In genomic region chr10:27784272-27784671, GRCh38 we compare ENCODE assay signal across 30 cellular contexts. TPM values are rescaled to one million over a fixed set of nuclear protein-coding genes. Genes with fewer than 3 reads are reported as not detected.
"Had no signal": no experiment of that assay in that cellular context is flagged by ENCODE, and none has a peak within 500 bp of the region (broad histone marks: within the 10 kb centered on the region; RNA-seq: fewer than 3 reads in every experiment).

No MANE protein-coding gene starts in this region.

- H3K36me3 ChIP-seq: ascending aorta, cardiac muscle cell, WERI-Rb-1 had no signal

- H3K27me3 ChIP-seq: ascending aorta, cardiac muscle cell had no signal

- H3K9me3 ChIP-seq: ascending aorta had no signal

- H3K4me1 Mint-ChIP-seq: activated CD4-positive, alpha-beta memory T cell treated with anti-CD3 and anti-CD28 coated beads, Interleukin-2, amount 10 ng/mL, durations not matched to agents 7 days and 5 days; activated CD4-positive, alpha-beta T cell treated with anti-CD3 and anti-CD28 coated beads for 36 hours; activated CD4-positive, alpha-beta T cell treated with anti-CD3 and anti-CD28 coated beads, Interleukin-2, amount 10 ng/mL, durations not matched to agents 7 days and 5 days; activated CD8-positive, alpha-beta memory T cell treated with anti-CD3 and anti-CD28 coated beads, Interleukin-2, amount 10 ng/mL, durations not matched to agents 7 days and 5 days; activated naive CD4-positive, alpha-beta T cell treated with anti-CD3 and anti-CD28 coated beads, Interleukin-2, amount 10 ng/mL, durations not matched to agents 7 days and 5 days; activated naive CD4-positive, alpha-beta T cell treated with anti-CD3 and anti-CD28 coated beads, Interleukin-2, amount 50 U/mL, for 24 hours; activated naive CD8-positive, alpha-beta T cell treated with anti-CD3 and anti-CD28 coated beads, Interleukin-2, amount 10 ng/mL, durations not matched to agents 7 days and 5 days; activated naive CD8-positive, alpha-beta T cell treated with anti-CD3 and anti-CD28 coated beads, Interleukin-2, amount 50 U/mL, for 24 hours; brain; T-cell; T-helper 17 cell had no signal

- H3K27ac Mint-ChIP-seq: activated CD4-positive, alpha-beta memory T cell treated with anti-CD3 and anti-CD28 coated beads, Interleukin-2, amount 10 ng/mL, durations not matched to agents 7 days and 5 days; activated CD4-positive, alpha-beta T cell treated with anti-CD3 and anti-CD28 coated beads for 36 hours; activated CD4-positive, alpha-beta T cell treated with anti-CD3 and anti-CD28 coated beads, Interleukin-2, amount 10 ng/mL, durations not matched to agents 7 days and 5 days; activated CD8-positive, alpha-beta memory T cell treated with anti-CD3 and anti-CD28 coated beads, Interleukin-2, amount 10 ng/mL, durations not matched to agents 7 days and 5 days; activated CD8-positive, alpha-beta T cell treated with anti-CD3 and anti-CD28 coated beads, Interleukin-2, amount 10 ng/mL, durations not matched to agents 7 days and 5 days; activated naive CD4-positive, alpha-beta T cell treated with anti-CD3 and anti-CD28 coated beads, Interleukin-2, amount 10 ng/mL, durations not matched to agents 7 days and 5 days; activated naive CD4-positive, alpha-beta T cell treated with anti-CD3 and anti-CD28 coated beads, Interleukin-2, amount 50 U/mL, for 24 hours; activated naive CD8-positive, alpha-beta T cell treated with anti-CD3 and anti-CD28 coated beads, Interleukin-2, amount 10 ng/mL, durations not matched to agents 7 days and 5 days; activated naive CD8-positive, alpha-beta T cell treated with anti-CD3 and anti-CD28 coated beads, Interleukin-2, amount 50 U/mL, for 24 hours; activated T-cell treated with anti-CD3 and anti-CD28 coated beads, Interleukin-2, amount 50 U/mL, for 24 hours; activated T-helper 2 cell treated with anti-CD3 and anti-CD28 coated beads, Interferon-gamma antibody, Interleukin-2, Interleukin-4, amounts not matched to agents 10 μg/mL and 5 μg/mL and 100 μg/mL, durations not matched to agents 14 hours and 24 hours and 36 hours; brain; T-cell; T-helper 17 cell; WTC11 had no signal

- H3K4me3 Mint-ChIP-seq: activated CD4-positive, alpha-beta memory T cell treated with anti-CD3 and anti-CD28 coated beads, Interleukin-2, amount 10 ng/mL, durations not matched to agents 7 days and 5 days; activated CD4-positive, alpha-beta T cell treated with anti-CD3 and anti-CD28 coated beads for 36 hours; activated CD4-positive, alpha-beta T cell treated with anti-CD3 and anti-CD28 coated beads, Interleukin-2, amount 10 ng/mL, durations not matched to agents 7 days and 5 days; activated CD8-positive, alpha-beta memory T cell treated with anti-CD3 and anti-CD28 coated beads, Interleukin-2, amount 10 ng/mL, durations not matched to agents 7 days and 5 days; activated CD8-positive, alpha-beta T cell treated with anti-CD3 and anti-CD28 coated beads, Interleukin-2, amount 10 ng/mL, durations not matched to agents 7 days and 5 days; activated naive CD4-positive, alpha-beta T cell treated with anti-CD3 and anti-CD28 coated beads, Interleukin-2, amount 10 ng/mL, durations not matched to agents 7 days and 5 days; activated naive CD4-positive, alpha-beta T cell treated with anti-CD3 and anti-CD28 coated beads, Interleukin-2, amount 50 U/mL, for 24 hours; activated naive CD8-positive, alpha-beta T cell; activated naive CD8-positive, alpha-beta T cell treated with anti-CD3 and anti-CD28 coated beads, Interleukin-2, amount 10 ng/mL, durations not matched to agents 7 days and 5 days; activated naive CD8-positive, alpha-beta T cell treated with anti-CD3 and anti-CD28 coated beads, Interleukin-2, amount 50 U/mL, for 24 hours; activated T-cell treated with anti-CD3 and anti-CD28 coated beads, Interleukin-2, amount 50 U/mL, for 24 hours; brain; T-cell; T-helper 17 cell; WTC11 had no signal

- H3K4me3 ChIP-seq: cardiac muscle cell had no signal

- H3K36me3 Mint-ChIP-seq: activated CD8-positive, alpha-beta memory T cell treated with anti-CD3 and anti-CD28 coated beads, Interleukin-2, amount 10 ng/mL, durations not matched to agents 7 days and 5 days; activated naive CD4-positive, alpha-beta T cell treated with anti-CD3 and anti-CD28 coated beads, Interleukin-2, amount 10 ng/mL, durations not matched to agents 7 days and 5 days; activated naive CD8-positive, alpha-beta T cell; activated naive CD8-positive, alpha-beta T cell treated with anti-CD3 and anti-CD28 coated beads, Interleukin-2, amount 10 ng/mL, durations not matched to agents 7 days and 5 days; brain; T-cell had no signal

- H3K27ac ChIP-seq: cardiac muscle cell, WERI-Rb-1 had no signal

- DNase-seq: activated CD4-positive, alpha-beta T cell treated with anti-CD3 and anti-CD28 coated beads for 1 hour; activated CD4-positive, CD25-positive, alpha-beta regulatory T cell; activated CD8-positive, alpha-beta memory T cell treated with anti-CD3 and anti-CD28 coated beads, Interleukin-2, amount 10 ng/mL, durations not matched to agents 7 days and 5 days; activated CD8-positive, alpha-beta memory T cell treated with anti-CD3 and anti-CD28 coated beads, Interleukin-2, amount 50 U/mL, for 48 hours; activated effector memory CD4-positive, alpha-beta T cell treated with Interleukin-2 at 50 U/mL for 16 hours; activated gamma-delta T cell; activated naive CD8-positive, alpha-beta T cell treated with anti-CD3 and anti-CD28 coated beads, Interleukin-2, amount 10 ng/mL, durations not matched to agents 7 days and 5 days; amygdala; anterior cingulate cortex; central memory CD4-positive, alpha-beta T cell; T-helper 17 cell; T1000 had no signal

- H3K9me3 Mint-ChIP-seq: activated CD4-positive, alpha-beta memory T cell treated with anti-CD3 and anti-CD28 coated beads, Interleukin-2, amount 10 ng/mL, durations not matched to agents 7 days and 5 days; activated CD4-positive, alpha-beta T cell treated with anti-CD3 and anti-CD28 coated beads, Interleukin-2, amount 10 ng/mL, durations not matched to agents 7 days and 5 days; activated naive CD4-positive, alpha-beta T cell treated with anti-CD3 and anti-CD28 coated beads, Interleukin-2, amount 10 ng/mL, durations not matched to agents 7 days and 5 days; activated naive CD4-positive, alpha-beta T cell treated with anti-CD3 and anti-CD28 coated beads, Interleukin-2, amount 50 U/mL, for 24 hours; activated naive CD8-positive, alpha-beta T cell treated with anti-CD3 and anti-CD28 coated beads, Interleukin-2, amount 10 ng/mL, durations not matched to agents 7 days and 5 days; activated naive CD8-positive, alpha-beta T cell treated with anti-CD3 and anti-CD28 coated beads, Interleukin-2, amount 50 U/mL, for 24 hours; activated T-cell treated with anti-CD3 and anti-CD28 coated beads, Interleukin-2, amount 50 U/mL, for 24 hours; activated T-helper 2 cell treated with anti-CD3 and anti-CD28 coated beads, Interferon-gamma antibody, Interleukin-2, Interleukin-4, amounts not matched to agents 10 μg/mL and 5 μg/mL and 100 μg/mL, durations not matched to agents 14 hours and 24 hours and 36 hours; brain; T-cell had no signal

RNA-seq across cellular contexts. Expression of gene MKX, which starts 38.7 kb away (rescaled TPM):
- total RNA-seq: activated CD8-positive, alpha-beta memory T cell treated with anti-CD3 and anti-CD28 coated beads, Interleukin-2, amount 10 ng/mL, durations not matched to agents 7 days and 5 days; activated CD8-positive, alpha-beta T cell treated with anti-CD3 and anti-CD28 coated beads, Interleukin-2, amount 10 ng/mL, durations not matched to agents 7 days and 5 days; activated T-helper 2 cell treated with anti-CD3 and anti-CD28 coated beads, Interferon-gamma antibody, Interleukin-2, Interleukin-4, amounts not matched to agents 10 μg/mL and 5 μg/mL and 100 μg/mL, durations not matched to agents 14 hours and 24 hours and 36 hours; T-helper 1 cell treated with Interleukin-12 subunit alpha and Interleukin-12 subunit beta and Interleukin-4 antibody, amounts not matched to agents 30 ng/mL and 1 ng/mL, for 36 hours; T-helper 17 cell; T-helper 2 cell treated with Interferon-gamma antibody and Interleukin-4, amounts not matched to agents 100 ng/mL and 5 ng/mL, for 36 hours had no signal
- polyA plus RNA-seq: cardiac muscle cell had no signal
